20 cellular contexts compared by ENCODE assay signal in the genomic region with DNA sequence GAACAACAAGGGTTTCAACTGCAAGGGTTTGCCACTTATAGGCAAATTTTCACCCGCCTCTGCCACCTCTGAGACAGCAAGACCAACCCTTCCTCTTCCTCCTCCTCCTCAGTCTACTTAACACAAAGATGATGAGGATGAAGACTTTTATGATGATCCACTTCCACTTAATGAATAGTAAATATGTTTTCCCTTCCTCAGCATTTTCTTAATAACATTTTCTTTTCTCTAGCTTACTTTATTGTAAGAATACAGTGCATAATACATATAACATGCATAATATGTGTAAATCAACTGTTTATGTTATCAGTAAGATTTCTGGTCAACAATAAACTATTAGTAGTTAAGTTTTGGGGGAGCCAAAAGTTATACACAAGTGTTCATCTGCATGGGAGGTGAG.
A peak's percentile ranks its signal among the peaks of the same experiment; 100 is the strongest.
DNase-seq lines count a peak whose midpoint lies in the region; ATAC-seq, FAIRE-seq and TF ChIP-seq lines count a peak whose summit lies in the region.
"Had no signal": no experiment of that assay in that cellular context is flagged by ENCODE, and none has a peak within 500 bp of the region (broad histone marks: within the 10 kb centered on the region; RNA-seq: fewer than 3 reads in every experiment).

No MANE protein-coding gene starts in this region.

- TF ChIP-seq CTCF in A549 (IDR thresholded peaks at IDR 0.05) (no peak), IMR-90 (conservative IDR thresholded peaks at IDR 0.05; ENCODE audit: low read depth, low read length) (no peak), K562 (IDR thresholded peaks at IDR 0.05 in 2 of 3, conservative IDR thresholded peaks at IDR 0.05 in 1 of 3; ENCODE audit: insufficient read depth in 2 of 3, low read depth in 1 of 3, low read length in 3 of 3) (no peak)

- no peak overlapping the region for H2BK15ac ChIP-seq in IMR-90 (ENCODE audit: low read depth, low read length)

- TF ChIP-seq RAD21 in A549 (conservative IDR thresholded peaks at IDR 0.05 in 1 of 2, IDR thresholded peaks at IDR 0.05 in 1 of 2): no peak
- no peak for TF ChIP-seq RAD21 in IMR-90 (IDR thresholded peaks at IDR 0.05; ENCODE audit: low read length)
- no peak for TF ChIP-seq RAD21 in K562 (CRISPR knock-in tag; conservative IDR thresholded peaks at IDR 0.05 in 1 of 2, IDR thresholded peaks at IDR 0.05 in 1 of 2)

- H4K5ac ChIP-seq in IMR-90 (ENCODE audit: low read depth, low read length): no peak overlapping the region

- H4K91ac ChIP-seq in IMR-90 (ENCODE audit: insufficient read depth, low read depth, low read length): no peak overlapping the region

- H3K56ac ChIP-seq in IMR-90 (ENCODE audit: extremely low read depth, insufficient read depth, low read length): no peak overlapping the region

- H3K36me3 ChIP-seq in IMR-90 (ENCODE audit: control insufficient read depth, insufficient read depth, low read length): no peaks in the 10 kb centered on the region
- H3K36me3 ChIP-seq in K562 (ENCODE audit: control insufficient read depth, insufficient read depth, low read length): no peaks in the 10 kb centered on the region
- H3K36me3 ChIP-seq: BLaER1 treated with 17β-estradiol and CSF1 and Interleukin-3, amounts not matched to agents 10 nM and 100 nM had no signal

- H2AK5ac ChIP-seq in IMR-90 (ENCODE audit: low read depth, low read length): no peak overlapping the region

- H3K4me3 ChIP-seq in A549 (no peak overlapping the region), IMR-90 (ENCODE audit: insufficient read depth, low read depth, low read length) (no peak overlapping the region), K562 (no peak overlapping the region)
- H3K4me3 ChIP-seq: BLaER1 treated with 17β-estradiol and CSF1 and Interleukin-3, amounts not matched to agents 10 nM and 100 nM had no signal

- H4K20me1 ChIP-seq in IMR-90 (ENCODE audit: insufficient read depth, low read length) (no peaks in the 10 kb centered on the region), K562 (replicated peaks; ENCODE audit: control insufficient read depth, insufficient read depth, low read length) (no peaks in the 10 kb centered on the region)
- H4K20me1 ChIP-seq: BLaER1 treated with 17β-estradiol and CSF1 and Interleukin-3, amounts not matched to agents 10 nM and 100 nM had no signal

- peaks cover 7% of the 10 kb centered on the region for H3K9me1 ChIP-seq in IMR-90 (ENCODE audit: insufficient read depth, low read length)
- no peaks in the 10 kb centered on the region for H3K9me1 ChIP-seq in K562 (ENCODE audit: control insufficient read depth, insufficient read depth, low read length)

- no peak overlapping the region for H2BK120ac ChIP-seq in IMR-90 (ENCODE audit: low read depth, low read length)

- H3K4me1 ChIP-seq in A549 (peaks cover 4% of the 10 kb centered on the region; the same call in 1 of the 3 replicates), IMR-90 (ENCODE audit: control insufficient read depth, insufficient read depth, low read length) (peaks cover 2% of the 10 kb centered on the region; the same call in 1 of the 2 replicates), K562 (replicated peaks in 1 of 2; ENCODE audit: control insufficient read depth in 2 of 2, insufficient read depth in 2 of 2, low read length in 2 of 2) (no peaks in the 10 kb centered on the region)

- no peak overlapping the region for H2AK9ac ChIP-seq in IMR-90 (replicated peaks; ENCODE audit: low read depth, low read length, poor library complexity)

- dilution Hi-C loops in IMR-90 (cut with HindIII; ENCODE audit: low sequenced_read_pairs, unreplicated experiment): no loop called here

- ATAC-seq in A549 (no peak), IMR-90 (ENCODE audit: low read depth) (no peak), K562 (no peak), GM21515 (IDR thresholded peaks at IDR 0.05; ENCODE audit: unreplicated experiment) (no peak)
- ATAC-seq: CD8-positive, alpha-beta T cell had no signal

- CTCF ChIA-PET in A549 (lab: Yijun Ruan, JAX) (no interaction called here), IMR-90 (lab: Yijun Ruan, JAX) (no interaction called here), K562 (lab: Yijun Ruan, JAX; ENCODE audit: low intra/inter-chr PET ratio) (no interaction called here)

- 0 out of 3 replicates have a peak, but pooled peaks cover 3% of the 10 kb centered on the region for H3K9me3 ChIP-seq in A549
- no peaks in the 10 kb centered on the region; the same call in 1 of the 2 replicates for H3K9me3 ChIP-seq in IMR-90 (ENCODE audit: control insufficient read depth, insufficient read depth, low read length)
- no peaks in the 10 kb centered on the region for H3K9me3 ChIP-seq in K562 (replicated peaks; ENCODE audit: control insufficient read depth, insufficient read depth, low read depth, low read length)

- H2AFZ ChIP-seq in IMR-90 (replicated peaks; ENCODE audit: low read length, poor library complexity) (no peak overlapping the region), K562 (ENCODE audit: low read depth, low read length) (no peak overlapping the region)

- no TSS peak for BruUV-seq in IMR-90 (replicated peaks; lab: Mats Ljungman, UMichigan)
- no TSS peak for BruUV-seq in K562 (replicated peaks; lab: Mats Ljungman, UMichigan)

- TF ChIP-seq EP300 in A549 (IDR thresholded peaks at IDR 0.05) (no peak), K562 (IDR thresholded peaks at IDR 0.05; ENCODE audit: low read length) (no peak)

- intact Hi-C loops in IMR-90 (cut with micrococcal nuclease): no loop called here
- intact Hi-C loops in K562 (cut with micrococcal nuclease): no loop called here

- H3K18ac ChIP-seq in IMR-90 (ENCODE audit: low read depth, low read length): no peak overlapping the region

- no peaks in the 10 kb centered on the region for H3K79me1 ChIP-seq in IMR-90 (ENCODE audit: low read depth in 1 of 2, low read length in 2 of 2)

- no peak overlapping the region for H4K8ac ChIP-seq in IMR-90 (ENCODE audit: low read depth in 2 of 2, low read length in 2 of 2)

- H3K4me2 ChIP-seq in A549 (no peak overlapping the region), IMR-90 (ENCODE audit: low read depth, low read length) (no peak overlapping the region), K562 (ENCODE audit: insufficient read depth, low read length) (no peak overlapping the region)
- H3K4me2 ChIP-seq: BLaER1 treated with 17β-estradiol and CSF1 and Interleukin-3, amounts not matched to agents 10 nM and 100 nM had no signal

- no peak overlapping the region for H3K14ac ChIP-seq in IMR-90 (replicated peaks; ENCODE audit: low read depth, low read length)

- H3K9ac ChIP-seq in IMR-90 (ENCODE audit: low read depth, low read length) (no peak overlapping the region), K562 (ENCODE audit: insufficient read depth in 1 of 2, low read depth in 2 of 2, low read length in 2 of 2) (no peak overlapping the region)
- H3K9ac ChIP-seq: BLaER1 treated with 17β-estradiol and CSF1 and Interleukin-3, amounts not matched to agents 10 nM and 100 nM had no signal

- in situ Hi-C loops in IMR-90 (cut with MboI; ENCODE audit: low sequenced_read_pairs): no loop called here
- in situ Hi-C loops in K562 (cut with MboI): no loop called here

- POLR2A ChIA-PET in A549 (lab: Yijun Ruan, JAX) (no interaction called here), IMR-90 (lab: Charles Lee; ENCODE audit: unreplicated experiment) (no interaction called here), K562 (lab: Yijun Ruan, JAX) (no interaction called here)

- FAIRE-seq in A549 (lab: Jason Lieb, UNC) (no peak), K562 (lab: Jason Lieb, UNC) (no peak)
- FAIRE-seq: A204.1, D721Med, G401.6, GM12891, GM19239 had no signal

- no peak overlapping the region for H2BK20ac ChIP-seq in IMR-90 (ENCODE audit: low read depth, low read length)

- no peak overlapping the region for H3K23ac ChIP-seq in IMR-90 (ENCODE audit: low read depth, low read length)

- H2BK5ac ChIP-seq in IMR-90 (ENCODE audit: low read depth, low read length, poor library complexity, severe bottlenecking): no peak overlapping the region

- H3K79me2 ChIP-seq in K562 (ENCODE audit: control insufficient read depth, insufficient read depth, low read length): no peaks in the 10 kb centered on the region

- TF ChIP-seq POLR2A in A549 (IDR thresholded peaks at IDR 0.05; ENCODE audit: low read length) (no peak), IMR-90 (IDR thresholded peaks at IDR 0.05; ENCODE audit: low read depth, low read length) (no peak), K562 (conservative IDR thresholded peaks at IDR 0.05) (no peak)

- H3K27me3 ChIP-seq in IMR-90 (ENCODE audit: control insufficient read depth, insufficient read depth, low read length) (peaks cover 2% of the 10 kb centered on the region; the same call in 1 of the 2 replicates), K562 (ENCODE audit: control insufficient read depth in 2 of 2, insufficient read depth in 2 of 2, low read length in 2 of 2) (peaks cover 0 to 16% of the 10 kb centered on the region in 2 experiments; a peak in 3 of 5 replicates)
- H3K27me3 ChIP-seq: BLaER1 treated with 17β-estradiol and CSF1 and Interleukin-3, amounts not matched to agents 10 nM and 100 nM had no signal

- H3K4ac ChIP-seq in IMR-90 (ENCODE audit: low read depth, low read length): no peak overlapping the region

- WGBS in A549 (ENCODE audit: missing lambda C conversion rate): 72% methylated on average over 1 of the region's 1 CpG
- no CpG with 5 or more reads among the region's 1 CpG for WGBS in IMR-90 (ENCODE audit: extremely low coverage in 2 of 2, insufficient read length in 1 of 2), 2 experiments
- 0% methylated on average over 1 of the region's 1 CpG for WGBS in K562 (ENCODE audit: insufficient coverage, low coverage, missing lambda C conversion rate)

- H3K27ac ChIP-seq in A549: no peak overlapping the region
- no peak overlapping the region for H3K27ac ChIP-seq in IMR-90 (ENCODE audit: insufficient read depth, low read length)
- H3K27ac ChIP-seq in K562 (ENCODE audit: extremely low read depth, low read depth, low read length): no peak overlapping the region
- H3K27ac ChIP-seq: BLaER1 treated with 17β-estradiol and CSF1 and Interleukin-3, amounts not matched to agents 10 nM and 100 nM; C4-2B had no signal

- no peak for DNase-seq in A549 (ENCODE audit: low read depth in 1 of 2, low spot score in 1 of 2)
- DNase-seq in IMR-90: no peak
- no peak for DNase-seq in K562 (ENCODE audit: extremely low read depth in 1 of 4, low spot score in 3 of 4)
- DNase-seq in middle frontal gyrus (ENCODE audit: extremely low spot score, low spot score): no peak
- DNase-seq: 8988T; AML-193; Caco-2; Calu3; CD4-positive, alpha-beta T cell; CD8-positive, alpha-beta T cell; DMS79 treated with DMSO at 0.1 percent for 48 hours; GF-D8 had no signal

TF ChIP-seq in A549, 52 proteins besides CTCF, POLR2A, EP300 and RAD21 (continues in another document):
- peak; percentile 60 for TF ChIP-seq MAFK (IDR thresholded peaks at IDR 0.05; ENCODE audit: partially characterized antibody)

TF ChIP-seq in IMR-90, 13 proteins besides CTCF, POLR2A, EP300 and RAD21:
- no peak for TF ChIP-seq CEBPB (IDR thresholded peaks at IDR 0.05; ENCODE audit: low read depth, low read length)
- TF ChIP-seq MAFK (IDR thresholded peaks at IDR 0.05; ENCODE audit: low read depth, low read length): peak; percentile 28; the same call in 1 of the 2 replicates

TF ChIP-seq in K562, 482 proteins besides CTCF, POLR2A, EP300 and RAD21 (continues in another document):
- TF ChIP-seq ZNF23 (CRISPR knock-in tag; IDR thresholded peaks at IDR 0.05): no peak
- no peak for TF ChIP-seq HDAC1 (IDR thresholded peaks at IDR 0.05)
- no peak for TF ChIP-seq TAF9B (IDR thresholded peaks at IDR 0.05; ENCODE audit: partially characterized antibody)
- TF ChIP-seq ZNF282 (CRISPR knock-in tag; IDR thresholded peaks at IDR 0.05): no peak
